In the genomic region with DNA sequence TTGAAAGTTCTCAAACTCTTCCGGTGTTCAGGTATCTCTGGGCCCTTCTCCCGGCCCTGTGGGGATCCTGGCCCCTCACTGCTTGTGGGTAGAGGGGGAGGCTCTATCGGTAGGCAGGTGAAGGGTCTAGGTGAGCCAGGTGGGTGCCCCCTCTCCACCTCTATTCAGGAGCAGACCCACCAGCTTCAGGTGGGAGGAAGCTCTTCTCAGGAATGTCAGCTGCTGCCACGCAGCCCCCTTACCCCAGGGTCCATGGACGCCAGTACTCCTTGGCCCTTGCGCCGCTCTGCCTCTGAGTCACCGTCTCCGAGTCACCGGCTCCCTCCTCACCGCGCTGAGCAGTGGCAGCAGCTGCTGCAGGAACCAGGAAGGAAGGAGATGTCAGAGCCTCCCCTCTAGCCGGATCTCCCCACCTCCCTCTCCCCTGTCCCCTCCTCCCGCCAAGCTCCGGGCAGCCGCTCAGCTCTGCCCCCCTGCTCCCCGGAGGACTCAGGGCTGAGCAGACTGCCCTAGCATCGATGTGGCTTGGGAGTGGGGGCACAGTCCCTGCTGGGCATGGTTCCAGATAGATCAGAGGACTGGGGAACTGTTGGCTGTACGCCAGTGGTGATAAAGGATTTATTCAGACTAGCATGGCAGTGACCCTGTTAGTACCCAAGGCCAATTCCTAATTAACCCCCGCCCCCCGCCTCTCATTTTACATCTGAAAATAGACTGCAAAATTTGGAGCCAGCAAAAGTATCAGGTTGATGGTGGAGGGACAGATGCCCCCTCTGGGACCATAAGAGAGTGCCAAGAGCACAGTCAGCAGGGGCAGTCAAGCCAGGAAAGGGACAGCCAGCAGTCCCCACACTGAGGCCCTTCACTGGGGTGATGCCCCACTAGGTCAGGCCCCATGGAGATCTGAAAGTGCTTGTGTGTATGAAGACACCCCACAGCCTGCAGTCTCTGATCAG, we compare ENCODE assay signal across 1 cellular context.
TF ChIP-seq lines count a peak whose summit lies in the region.

A gene with protein sequence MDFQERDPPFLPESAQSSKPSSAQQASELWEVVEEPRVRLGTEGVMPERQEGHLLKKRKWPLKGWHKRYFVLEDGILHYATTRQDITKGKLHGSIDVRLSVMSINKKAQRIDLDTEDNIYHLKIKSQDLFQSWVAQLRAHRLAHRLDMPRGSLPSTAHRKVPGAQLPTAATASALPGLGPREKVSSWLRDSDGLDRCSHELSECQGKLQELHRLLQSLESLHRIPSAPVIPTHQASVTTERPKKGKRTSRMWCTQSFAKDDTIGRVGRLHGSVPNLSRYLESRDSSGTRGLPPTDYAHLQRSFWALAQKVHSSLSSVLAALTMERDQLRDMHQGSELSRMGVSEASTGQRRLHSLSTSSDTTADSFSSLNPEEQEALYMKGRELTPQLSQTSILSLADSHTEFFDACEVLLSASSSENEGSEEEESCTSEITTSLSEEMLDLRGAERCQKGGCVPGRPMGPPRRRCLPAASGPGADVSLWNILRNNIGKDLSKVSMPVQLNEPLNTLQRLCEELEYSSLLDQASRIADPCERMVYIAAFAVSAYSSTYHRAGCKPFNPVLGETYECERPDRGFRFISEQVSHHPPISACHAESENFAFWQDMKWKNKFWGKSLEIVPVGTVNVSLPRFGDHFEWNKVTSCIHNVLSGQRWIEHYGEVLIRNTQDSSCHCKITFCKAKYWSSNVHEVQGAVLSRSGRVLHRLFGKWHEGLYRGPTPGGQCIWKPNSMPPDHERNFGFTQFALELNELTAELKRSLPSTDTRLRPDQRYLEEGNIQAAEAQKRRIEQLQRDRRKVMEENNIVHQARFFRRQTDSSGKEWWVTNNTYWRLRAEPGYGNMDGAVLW (minus strand): TSS at position 371 of the 956 bp plus-strand sequence. CDS start 1,516 bp downstream, outside the sequence.

TF ChIP-seq in HepG2, 621 proteins besides CTCF, POLR2A, EP300 and RAD21 (continued from another document and continues in another):
- TF ChIP-seq ZMYM3 (CRISPR knock-in tag; IDR thresholded peaks at IDR 0.05) (no peak), ZBTB10 (CRISPR knock-in tag; IDR thresholded peaks at IDR 0.05; ENCODE audit: borderline replicate concordance) (no peak), SAP130 (CRISPR knock-in tag; IDR thresholded peaks at IDR 0.05; ENCODE audit: low read depth) (peak; percentile 98), ATRX (CRISPR knock-in tag; IDR thresholded peaks at IDR 0.05; ENCODE audit: borderline replicate concordance) (no peak), ISX (CRISPR knock-in tag; conservative IDR thresholded peaks at IDR 0.05) (no peak), POLR2AphosphoS5 (IDR thresholded peaks at IDR 0.05; ENCODE audit: low read depth, low read length) (peak; percentile 70), ZNF33B (CRISPR knock-in tag; IDR thresholded peaks at IDR 0.05) (peak; percentile 26; the same call in 1 of the 2 replicates), EEA1 (CRISPR knock-in tag; IDR thresholded peaks at IDR 0.05; ENCODE audit: borderline replicate concordance) (0 out of 2 replicates have a peak, but pooled peaks have one; percentile 4), ZNF777 (CRISPR knock-in tag; IDR thresholded peaks at IDR 0.05) (no peak), YEATS2 (CRISPR knock-in tag; IDR thresholded peaks at IDR 0.05; ENCODE audit: borderline replicate concordance) (peak; percentile 90; the same call in 1 of the 2 replicates), KMT2A (CRISPR knock-in tag; IDR thresholded peaks at IDR 0.05) (0 out of 2 replicates have a peak, but pooled peaks have one; percentile 30), ZNF605 (CRISPR knock-in tag; IDR thresholded peaks at IDR 0.05) (peak; percentile 30; the same call in 1 of the 2 replicates), RORA (CRISPR knock-in tag; IDR thresholded peaks at IDR 0.05) (no peak), ATF7-NPFF (CRISPR knock-in tag; IDR thresholded peaks at IDR 0.05; ENCODE audit: low read depth) (no peak; the same call in 1 of the 2 replicates), CENPT (CRISPR knock-in tag; IDR thresholded peaks at IDR 0.05; ENCODE audit: low read depth) (no peak), KDM4B (CRISPR knock-in tag; IDR thresholded peaks at IDR 0.05) (peak; percentile 53; the same call in 1 of the 2 replicates), ZNF678 (CRISPR knock-in tag; IDR thresholded peaks at IDR 0.05) (no peak), SMAD3 (CRISPR knock-in tag; IDR thresholded peaks at IDR 0.05) (peak; percentile 50; the same call in 1 of the 2 replicates), JUN (CRISPR knock-in tag; IDR thresholded peaks at IDR 0.05) (no peak), ISL2 (CRISPR knock-in tag; IDR thresholded peaks at IDR 0.05) (peak; percentile 50), DZIP1 (CRISPR knock-in tag; IDR thresholded peaks at IDR 0.05) (no peak), ZNF839 (CRISPR knock-in tag; IDR thresholded peaks at IDR 0.05; ENCODE audit: borderline replicate concordance) (no peak), ZNF691 (CRISPR knock-in tag; IDR thresholded peaks at IDR 0.05; ENCODE audit: borderline replicate concordance, low read depth) (0 out of 2 replicates have a peak, but pooled peaks have one; percentile 43), ZUFSP (CRISPR knock-in tag; IDR thresholded peaks at IDR 0.05; ENCODE audit: borderline replicate concordance) (no peak), RBM39 (IDR thresholded peaks at IDR 0.05; ENCODE audit: low read depth, low read length, poor library complexity, severe bottlenecking) (no peak), ZNF317 (CRISPR knock-in tag; IDR thresholded peaks at IDR 0.05) (no peak), GFI1 (CRISPR knock-in tag; IDR thresholded peaks at IDR 0.05; ENCODE audit: borderline replicate concordance) (no peak), ZNF674 (CRISPR knock-in tag; IDR thresholded peaks at IDR 0.05; ENCODE audit: low read depth) (no peak), ZBTB8A (CRISPR knock-in tag; IDR thresholded peaks at IDR 0.05; ENCODE audit: borderline replicate concordance, low read depth) (no peak), PRMT3 (CRISPR knock-in tag; IDR thresholded peaks at IDR 0.05; ENCODE audit: borderline replicate concordance, low read depth) (no peak), SMAD9 (CRISPR knock-in tag; IDR thresholded peaks at IDR 0.05) (no peak), PBX3 (CRISPR knock-in tag; IDR thresholded peaks at IDR 0.05; ENCODE audit: borderline replicate concordance) (no peak), TCF12 (IDR thresholded peaks at IDR 0.05) (no peak), TCF12 (CRISPR knock-in tag; IDR thresholded peaks at IDR 0.05) (no peak), BRCA1 (CRISPR knock-in tag; IDR thresholded peaks at IDR 0.05) (no peak), MEIS2 (CRISPR knock-in tag; IDR thresholded peaks at IDR 0.05) (peak; percentile 45; the same call in 1 of the 2 replicates)
- TF ChIP-seq, protein P1, sequence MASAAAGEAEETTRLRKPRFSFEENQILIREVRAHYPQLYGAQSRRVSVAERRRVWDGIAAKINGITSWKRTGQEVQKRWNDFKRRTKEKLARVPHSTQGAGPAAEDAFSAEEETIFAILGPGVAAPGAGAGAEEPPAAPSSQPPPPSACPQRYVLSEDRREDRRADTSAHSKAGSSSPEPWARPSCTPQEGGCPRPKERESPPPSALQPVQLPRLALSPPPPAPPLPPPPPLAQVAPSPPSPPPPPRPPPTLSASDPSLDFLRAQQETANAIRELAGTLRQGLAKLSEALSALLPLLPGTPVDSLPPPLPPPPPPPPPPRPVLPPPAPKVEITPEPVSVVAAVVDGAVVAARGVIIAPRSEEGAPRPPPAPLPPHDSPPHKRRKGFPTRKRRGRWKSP (CRISPR knock-in tag; IDR thresholded peaks at IDR 0.05): no peak
